ENCODE assay signal across 37 cellular contexts in genomic region chr15:61062268-61062667, GRCh38.
"Had no signal": no experiment of that assay in that cellular context is flagged by ENCODE, and none has a peak within 500 bp of the region (broad histone marks: within the 10 kb centered on the region; RNA-seq: fewer than 3 reads in every experiment).

No MANE protein-coding gene starts in this region.

- H3K4me1 Mint-ChIP-seq: activated B cell treated with CpG ODN at 0.5 μM for 24 hours had no signal

- H3K9me3 ChIP-seq: adrenal gland, breast epithelium had no signal

- ATAC-seq: activated CD8-positive, alpha-beta T cell treated with anti-CD3 and anti-CD28 coated beads for 36 hours; activated naive CD4-positive, alpha-beta T cell treated with anti-CD3 and anti-CD28 coated beads, Interleukin-2, amount 50 U/mL, for 72 hours; activated T-cell treated with anti-CD3 and anti-CD28 coated beads, Interleukin-2, amount 50 U/mL, for 4 hours; activated T-cell treated with anti-CD3 and anti-CD28 coated beads, Interleukin-2, amount 50 U/mL, for 72 hours; activated T-helper 17 cell treated with anti-CD3 and anti-CD28 coated beads, Interleukin-2, amount 50 U/mL, for 72 hours; body of pancreas had no signal

- H3K27ac Mint-ChIP-seq: activated B cell treated with CpG ODN at 0.5 μM for 24 hours; activated CD4-positive, alpha-beta memory T cell treated with anti-CD3 and anti-CD28 coated beads for 36 hours; activated CD4-positive, alpha-beta T cell treated with anti-CD3 and anti-CD28 coated beads, Interleukin-2, amount 10 ng/mL, durations not matched to agents 24 days and 14 days; activated CD8-positive, alpha-beta T cell treated with anti-CD3 and anti-CD28 coated beads for 36 hours; activated naive CD4-positive, alpha-beta T cell treated with anti-CD3 and anti-CD28 coated beads for 36 hours; activated naive CD4-positive, alpha-beta T cell treated with anti-CD3 and anti-CD28 coated beads, Interleukin-2, amount 50 U/mL, for 72 hours; activated naive CD8-positive, alpha-beta T cell treated with anti-CD3 and anti-CD28 coated beads for 36 hours; activated T-cell treated with anti-CD3 and anti-CD28 coated beads, Interleukin-2, amount 50 U/mL, for 72 hours; activated T-helper 1 cell treated with anti-CD3 and anti-CD28 coated beads, Interleukin-12 subunit alpha, Interleukin-12 subunit beta, Interleukin-2, Interleukin-4 antibody, amounts not matched to agents 30 ng/mL and 10 ng/mL and 1 ng/mL, durations not matched to agents 14 hours and 24 hours and 36 hours; activated T-helper 17 cell treated with anti-CD3 and anti-CD28 coated beads, Interleukin-2, amount 50 U/mL, for 72 hours; T-helper 1 cell treated with Interleukin-12 subunit alpha and Interleukin-12 subunit beta and Interleukin-4 antibody, amounts not matched to agents 30 μg/mL and 1 μg/mL, for 36 hours; T-helper 2 cell treated with Interferon-gamma antibody and Interleukin-4, amounts not matched to agents 5 μg/mL and 100 μg/mL, for 36 hours had no signal

- H3K27ac ChIP-seq: adrenal gland, body of pancreas, brain microvascular endothelial cell, breast epithelium, VCaP had no signal

- H3K4me3 ChIP-seq: adrenal gland, body of pancreas, breast epithelium had no signal

- H3K9me3 Mint-ChIP-seq: activated B cell treated with CpG ODN at 0.5 μM for 24 hours; activated CD4-positive, alpha-beta memory T cell treated with anti-CD3 and anti-CD28 coated beads for 36 hours; activated CD4-positive, alpha-beta T cell treated with anti-CD3 and anti-CD28 coated beads, Interleukin-2, amount 10 ng/mL, durations not matched to agents 24 days and 14 days; activated CD8-positive, alpha-beta T cell treated with anti-CD3 and anti-CD28 coated beads for 36 hours; activated naive CD4-positive, alpha-beta T cell treated with anti-CD3 and anti-CD28 coated beads for 36 hours; activated naive CD4-positive, alpha-beta T cell treated with anti-CD3 and anti-CD28 coated beads, Interleukin-2, amount 50 U/mL, for 72 hours; activated naive CD8-positive, alpha-beta T cell treated with anti-CD3 and anti-CD28 coated beads for 36 hours; activated T-cell treated with anti-CD3 and anti-CD28 coated beads, Interleukin-2, amount 50 U/mL, for 4 hours; activated T-cell treated with anti-CD3 and anti-CD28 coated beads, Interleukin-2, amount 50 U/mL, for 72 hours; activated T-helper 1 cell treated with anti-CD3 and anti-CD28 coated beads, Interleukin-12 subunit alpha, Interleukin-12 subunit beta, Interleukin-2, Interleukin-4 antibody, amounts not matched to agents 30 ng/mL and 10 ng/mL and 1 ng/mL, durations not matched to agents 14 hours and 24 hours and 36 hours; activated T-helper 17 cell treated with anti-CD3 and anti-CD28 coated beads, Interleukin-2, amount 50 U/mL, for 72 hours; central memory CD8-positive, alpha-beta T cell; T-helper 1 cell treated with Interleukin-12 subunit alpha and Interleukin-12 subunit beta and Interleukin-4 antibody, amounts not matched to agents 30 μg/mL and 1 μg/mL, for 36 hours; T-helper 2 cell treated with Interferon-gamma antibody and Interleukin-4, amounts not matched to agents 5 μg/mL and 100 μg/mL, for 36 hours had no signal

- H3K27me3 ChIP-seq: adrenal gland, body of pancreas, brain microvascular endothelial cell, breast epithelium had no signal

- H3K36me3 Mint-ChIP-seq: activated CD4-positive, alpha-beta memory T cell treated with anti-CD3 and anti-CD28 coated beads for 36 hours; activated naive CD4-positive, alpha-beta T cell treated with anti-CD3 and anti-CD28 coated beads, Interleukin-2, amount 50 U/mL, for 72 hours; activated naive CD8-positive, alpha-beta T cell treated with anti-CD3 and anti-CD28 coated beads for 36 hours had no signal

- H3K36me3 ChIP-seq: adrenal gland, brain microvascular endothelial cell, breast epithelium had no signal

- DNase-seq: activated B cell treated with CpG ODN at 0.5 μM for 24 hours; activated CD4-positive, alpha-beta memory T cell treated with anti-CD3 and anti-CD28 coated beads for 36 hours; activated CD4-positive, alpha-beta T cell treated with anti-CD3 and anti-CD28 coated beads for 4 hours; activated CD4-positive, alpha-beta T cell treated with anti-CD3 and anti-CD28 coated beads, Interleukin-2, amount 10 ng/mL, durations not matched to agents 24 days and 14 days; activated CD4-positive, alpha-beta T cell treated with anti-CD3 and anti-CD28 coated beads, Interleukin-2, amount 50 U/mL, for 1 hour; activated CD4-positive, alpha-beta T cell treated with anti-CD3 and anti-CD28 coated beads, Interleukin-2, amount 50 U/mL, for 4 hours; activated CD4-positive, CD25-positive, alpha-beta regulatory T cell treated with anti-CD3 and anti-CD28 coated beads, Interleukin-2, amount 50 U/mL, for 72 hours; activated CD8-positive, alpha-beta memory T cell treated with anti-CD3 and anti-CD28 coated beads, Interleukin-2, amount 50 U/mL, for 4 hours; activated CD8-positive, alpha-beta T cell treated with anti-CD3 and anti-CD28 coated beads for 36 hours; activated effector memory CD4-positive, alpha-beta T cell treated with anti-CD3 and anti-CD28 coated beads, Interleukin-2, amount 50 U/mL, for 16 hours; activated gamma-delta T cell treated with Interleukin-2 at 50 U/mL for 16 hours; activated naive CD4-positive, alpha-beta T cell; activated naive CD4-positive, alpha-beta T cell treated with anti-CD3 and anti-CD28 coated beads for 36 hours; activated naive CD4-positive, alpha-beta T cell treated with anti-CD3 and anti-CD28 coated beads, Interleukin-2, amount 50 U/mL, for 16 hours; activated naive CD8-positive, alpha-beta T cell treated with anti-CD3 and anti-CD28 coated beads for 36 hours; activated T-cell treated with anti-CD3 and anti-CD28 coated beads for 4 hours; activated T-cell treated with anti-CD3 and anti-CD28 coated beads, Interleukin-2, amount 50 U/mL, for 1 hour; activated T-cell treated with anti-CD3 and anti-CD28 coated beads, Interleukin-2, amount 50 U/mL, for 4 hours; activated T-cell treated with anti-CD3 and anti-CD28 coated beads, Interleukin-2, amount 50 U/mL, for 72 hours; adrenal gland; amniotic stem cell; aorta; body of pancreas; brain microvascular endothelial cell; caudate nucleus; cerebellar nuclear complex; T-helper 1 cell; T-helper 2 cell; T-helper 9 cell had no signal

- H3K4me3 Mint-ChIP-seq: activated B cell treated with CpG ODN at 0.5 μM for 24 hours; activated CD4-positive, alpha-beta memory T cell treated with anti-CD3 and anti-CD28 coated beads for 36 hours; activated CD4-positive, alpha-beta T cell treated with anti-CD3 and anti-CD28 coated beads, Interleukin-2, amount 10 ng/mL, durations not matched to agents 24 days and 14 days; activated CD8-positive, alpha-beta T cell treated with anti-CD3 and anti-CD28 coated beads for 36 hours; activated naive CD4-positive, alpha-beta T cell treated with anti-CD3 and anti-CD28 coated beads for 36 hours; activated naive CD8-positive, alpha-beta T cell treated with anti-CD3 and anti-CD28 coated beads for 36 hours; activated T-cell treated with anti-CD3 and anti-CD28 coated beads, Interleukin-2, amount 50 U/mL, for 4 hours; activated T-cell treated with anti-CD3 and anti-CD28 coated beads, Interleukin-2, amount 50 U/mL, for 72 hours; activated T-helper 1 cell treated with anti-CD3 and anti-CD28 coated beads, Interleukin-12 subunit alpha, Interleukin-12 subunit beta, Interleukin-2, Interleukin-4 antibody, amounts not matched to agents 30 ng/mL and 10 ng/mL and 1 ng/mL, durations not matched to agents 14 hours and 24 hours and 36 hours; activated T-helper 17 cell treated with anti-CD3 and anti-CD28 coated beads, Interleukin-2, amount 50 U/mL, for 72 hours; central memory CD8-positive, alpha-beta T cell; T-helper 1 cell treated with Interleukin-12 subunit alpha and Interleukin-12 subunit beta and Interleukin-4 antibody, amounts not matched to agents 30 μg/mL and 1 μg/mL, for 36 hours; T-helper 2 cell treated with Interferon-gamma antibody and Interleukin-4, amounts not matched to agents 5 μg/mL and 100 μg/mL, for 36 hours had no signal

- H3K4me1 ChIP-seq: adrenal gland had no signal
